ENCODE assay signal across 9 cellular contexts in the genomic region with DNA sequence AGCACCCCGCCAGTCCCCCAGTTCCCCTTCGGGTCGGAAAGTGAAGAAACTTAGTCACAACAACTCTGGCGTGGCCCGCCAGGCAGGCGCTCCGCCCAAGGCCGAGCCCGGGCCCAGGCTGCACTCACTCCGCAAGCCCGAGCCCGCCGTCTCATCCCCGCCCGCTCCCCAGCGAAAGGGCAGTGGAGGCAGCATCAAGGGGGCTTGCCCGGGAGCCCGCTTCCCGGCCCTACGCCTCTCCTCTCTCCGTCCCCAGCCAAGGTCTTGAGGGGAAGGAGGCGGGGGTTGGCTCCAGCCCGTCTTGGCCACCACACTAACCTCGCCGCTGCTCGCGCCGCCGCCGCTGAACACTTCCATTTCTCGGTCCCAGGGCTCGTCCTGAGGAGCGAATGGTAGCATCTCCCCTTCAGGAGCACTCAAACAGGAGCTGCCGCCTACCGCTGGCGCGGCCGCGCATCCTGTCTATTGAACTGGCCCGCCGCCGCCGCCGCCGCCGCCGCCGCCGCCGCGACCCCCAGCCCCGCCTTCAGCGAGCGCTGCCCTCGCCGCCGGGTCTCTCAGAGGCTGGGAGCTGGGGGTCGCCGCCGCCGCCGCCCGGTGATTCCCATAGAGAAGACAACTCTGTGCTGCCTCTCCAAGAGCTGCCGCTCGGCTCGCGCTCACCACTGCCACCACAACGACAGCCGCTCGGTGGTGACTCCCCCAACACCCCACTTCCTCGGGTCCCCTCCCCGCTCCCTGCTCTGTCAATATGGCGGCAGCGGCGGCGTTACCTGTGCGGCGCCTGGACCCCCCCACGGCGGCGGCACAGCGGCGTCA. TPM values are rescaled to one million over a fixed set of nuclear protein-coding genes. Genes with fewer than 3 reads are reported as not detected.
DNase-seq lines count a peak whose midpoint lies in the region; ATAC-seq and TF ChIP-seq lines count a peak whose summit lies in the region.
"Had no signal": no experiment of that assay in that cellular context is flagged by ENCODE, and none has a peak within 500 bp of the region (broad histone marks: within the 10 kb centered on the region; RNA-seq: fewer than 3 reads in every experiment).

A gene (minus strand): TSS at position 699 of the 819 bp plus-strand sequence. CDS start 300 bp downstream, at position 399.

- H3K27ac ChIP-seq in SJCRH30 (peak within 1 kb of the TSS; percentile 49), ectodermal cell (ENCODE audit: insufficient read depth, low read depth, low read length, poor library complexity, severe bottlenecking) (no peak within 1 kb of the TSS), transverse colon (peak within 1 kb of the TSS; percentile 69 to 81 (median 75))

- H3K9me3 ChIP-seq in SJCRH30 (replicated peaks) (no peaks in the 10 kb centered on the region), ectodermal cell (ENCODE audit: control insufficient read depth, low read length) (no peaks in the 10 kb centered on the region), transverse colon (no peaks in the 10 kb centered on the region)

- in situ Hi-C loops in transverse colon (cut with MboI; ENCODE audit: low pct_ligation_motif_present in 1 of 4, low pct_unique_long_range_greater_than_20kb in 1 of 4, low sequenced_read_pairs in 3 of 4), result no loop called here

- H3K27me3 Mint-ChIP-seq in mesothelial cell of epicardium (ENCODE audit: low read depth), result no peaks in the 10 kb centered on the region
- H3K27me3 Mint-ChIP-seq: CD4-positive, CD25-positive, alpha-beta regulatory T cell had no signal

- peaks cover 13% of the 10 kb centered on the region for H3K4me1 Mint-ChIP-seq in mesothelial cell of epicardium

- no peaks in the 10 kb centered on the region for H3K36me3 Mint-ChIP-seq in mesothelial cell of epicardium
- H3K36me3 Mint-ChIP-seq: CD4-positive, CD25-positive, alpha-beta regulatory T cell had no signal

- H3K27ac Mint-ChIP-seq in mesothelial cell of epicardium, result peak within 1 kb of the TSS; percentile 77

- peak; percentile 8 for DNase-seq in NCI-H1694 (lab: John Stamatoyannopoulos, UW)
- DNase-seq in NCI-H1694 treated with DMSO at 0.1 percent for 48 hours (lab: John Stamatoyannopoulos, UW), result no peak
- DNase-seq in SJCRH30, result peak; percentile 43 to 51
- peak; percentile 33 to 57 for DNase-seq in mesothelial cell of epicardium (ENCODE audit: low spot score in 2 of 2, unreplicated experiment in 2 of 2)
- DNase-seq in transverse colon, result peak; percentile 22
- no peak for DNase-seq in NOMO-1 (lab: John Stamatoyannopoulos, UW; ENCODE audit: unreplicated experiment in 2 of 2)

- TF ChIP-seq EP300 in transverse colon (IDR thresholded peaks at IDR 0.05; ENCODE audit: low read depth), result no peak

- H3K4me3 Mint-ChIP-seq in mesothelial cell of epicardium, result peak within 1 kb of the TSS; percentile 78

- 0% methylated on average over 78 to 83 of the region's 83 CpGs for WGBS in ectodermal cell, 2 experiments
- WGBS in transverse colon (ENCODE audit: low coverage in 1 of 2), 2 donors, result 52% methylated on average over 78 of the region's 83 CpGs; no CpG with 5 or more reads in 1 of the 2 donors

- no peaks in the 10 kb centered on the region for H3K4me1 ChIP-seq in SJCRH30
- no peaks in the 10 kb centered on the region for H3K4me1 ChIP-seq in ectodermal cell (ENCODE audit: control insufficient read depth, insufficient read depth, low read length)
- no peaks in the 10 kb centered on the region for H3K4me1 ChIP-seq in transverse colon

- H3K36me3 ChIP-seq in SJCRH30 (no peaks in the 10 kb centered on the region), ectodermal cell (ENCODE audit: control insufficient read depth, insufficient read depth, low read length) (no peaks in the 10 kb centered on the region), transverse colon (no peaks in the 10 kb centered on the region)

- intact Hi-C loops in transverse colon (cut with DNase I; ENCODE audit: low total_unique reads), result no loop called here

- H3K4me3 ChIP-seq in SJCRH30 (peak within 1 kb of the TSS; percentile 87), ectodermal cell (ENCODE audit: insufficient read depth, low read depth, low read length) (peak within 1 kb of the TSS; percentile 70), transverse colon (peak within 1 kb of the TSS; percentile 31 to 66 (median 52))

- peaks cover 18% of the 10 kb centered on the region for H3K9me3 Mint-ChIP-seq in mesothelial cell of epicardium

- ATAC-seq in HG02938 (IDR thresholded peaks at IDR 0.05; ENCODE audit: unreplicated experiment), result peak; percentile 48

- TF ChIP-seq CTCF in mesothelial cell of epicardium (IDR thresholded peaks at IDR 0.05; ENCODE audit: unreplicated experiment) (no peak), transverse colon (IDR thresholded peaks at IDR 0.05) (no peak)

- H3K27me3 ChIP-seq in SJCRH30 (no peaks in the 10 kb centered on the region), ectodermal cell (ENCODE audit: control insufficient read depth, insufficient read depth, low read length, poor library complexity, severe bottlenecking) (no peaks in the 10 kb centered on the region), transverse colon (no peaks in the 10 kb centered on the region)

- no peak for TF ChIP-seq POLR2A in transverse colon (IDR thresholded peaks at IDR 0.05)

RNA-seq across cellular contexts. Expression of the gene that starts here (rescaled TPM):
- 7.7 and 7.9 TPM in 2 replicates for total RNA-seq in SJCRH30 (2014; rRNA removed; shearing (Covaris generic))
- polyA plus RNA-seq in ectodermal cell (2013, experiment 1 of 4), result 7.0 TPM
- polyA plus RNA-seq in ectodermal cell (2013, experiment 2 of 4), result 10.9 TPM
- polyA plus RNA-seq in ectodermal cell (2013, experiment 3 of 4), result 7.2 TPM
- polyA plus RNA-seq in ectodermal cell (2013, experiment 4 of 4), result 7.0 TPM
- total RNA-seq in mesothelial cell of epicardium, result 11.7 to 13.6 TPM (median 12.4 TPM) in 3 replicates
- total RNA-seq in transverse colon, result 10 to 100 TPM in 3 of 4 donors, 1 to 10 TPM in 1; 2.2 to 16.4 (median 12.4) TPM

Comparison
In these comparisons a context has a peak if more than half of its experiments do, and no peak if none do; other contexts are left out.
1. DNase-seq: peak in NCI-H1694 (single experiment), SJCRH30 (2 of 2), mesothelial cell of epicardium (2 of 2) and transverse colon (single experiment); none in NCI-H1694 treated with DMSO at 0.1 percent for 48 hours (single experiment) and NOMO-1 (0 of 2).
2. Peak in every context shown above with its lines, with median percentiles within 50 percentile points of each other: H3K4me3 ChIP-seq.